Comparison of ENCODE assay signal across 7 cellular contexts in genomic region chr13:107211073-107211472, GRCh38.
A peak's percentile ranks its signal among the peaks of the same experiment; 100 is the strongest.
DNase-seq lines count a peak whose midpoint lies in the region; FAIRE-seq and TF ChIP-seq lines count a peak whose summit lies in the region.

No MANE protein-coding gene starts in this region.

- peak; percentile 67 for DNase-seq in GM12865 (ENCODE audit: low read depth)
- DNase-seq in H54 (ENCODE audit: insufficient read length, low spot score) = peak; percentile 66
- peak; percentile 32 for DNase-seq in activated naive CD4-positive, alpha-beta T cell treated with Interleukin-2 at 50 U/mL for 16 hours
- peak; percentile 83 for DNase-seq in globus pallidus (ENCODE audit: low spot score)
- DNase-seq in pons (ENCODE audit: low spot score) = peak; percentile 91

- TF ChIP-seq CTCF in GM12865 (IDR thresholded peaks at IDR 0.05; ENCODE audit: insufficient read depth, low read depth, low read length, missing control alignments) (peak; percentile 85), KMS-11 (conservative IDR thresholded peaks at IDR 0.05; ENCODE audit: low read depth, low read length) (peak; percentile 73), OCI-LY1 (IDR thresholded peaks at IDR 0.05; ENCODE audit: low read length) (peak; percentile 96)

- no peaks in the 10 kb centered on the region for H3K79me2 ChIP-seq in KMS-11 (ENCODE audit: insufficient read depth, low read depth)
- no peaks in the 10 kb centered on the region for H3K79me2 ChIP-seq in OCI-LY1 (ENCODE audit: insufficient read depth, low read length)

- H3K36me3 ChIP-seq in KMS-11 (ENCODE audit: insufficient read depth) (no peaks in the 10 kb centered on the region), OCI-LY1 (ENCODE audit: insufficient read depth, low read length) (no peaks in the 10 kb centered on the region)

- H3F3A ChIP-seq in OCI-LY1 (ENCODE audit: insufficient read depth, low read length) = no peaks in the 10 kb centered on the region

- H3K9ac ChIP-seq in KMS-11 (no peak overlapping the region), OCI-LY1 (ENCODE audit: low read length) (no peak overlapping the region)

- no peak for TF ChIP-seq POLR2A in H54 (IDR thresholded peaks at IDR 0.05; ENCODE audit: low read depth, low read length)

- H2AFZ ChIP-seq in KMS-11 (ENCODE audit: low read depth) = no peak overlapping the region
- H2AFZ ChIP-seq in OCI-LY1 (ENCODE audit: low read length) = no peak overlapping the region

- H3K27me3 ChIP-seq in KMS-11 (ENCODE audit: insufficient read depth, low read depth) (no peaks in the 10 kb centered on the region), OCI-LY1 (ENCODE audit: insufficient read depth, low read length) (no peaks in the 10 kb centered on the region; the same call in 1 of the 2 replicates)

- H3K27ac ChIP-seq in KMS-11 = no peak overlapping the region
- H3K27ac ChIP-seq in OCI-LY1 (ENCODE audit: low read depth, low read length, poor library complexity, severe bottlenecking) = no peak overlapping the region

- peak; percentile 100 for FAIRE-seq in H54 (lab: Jason Lieb, UNC)

- H3K4me3 ChIP-seq in GM12865 (ENCODE audit: low read depth, low read length) (no peak overlapping the region), KMS-11 (IDR thresholded peaks at IDR 0.05; ENCODE audit: insufficient read depth, low read depth, low read length) (no peak overlapping the region), OCI-LY1 (ENCODE audit: low read depth, low read length, poor library complexity, severe bottlenecking) (no peak overlapping the region)

- H4K20me1 ChIP-seq in KMS-11 (ENCODE audit: insufficient read depth) (no peaks in the 10 kb centered on the region), OCI-LY1 (ENCODE audit: insufficient read depth, low read length) (no peaks in the 10 kb centered on the region)

- no peaks in the 10 kb centered on the region for H3K9me2 ChIP-seq in OCI-LY1 (ENCODE audit: low read depth, low read length)

- H3K9me3 ChIP-seq in OCI-LY1 (ENCODE audit: low read length) = no peaks in the 10 kb centered on the region

- H3K4me2 ChIP-seq in KMS-11 (no peak overlapping the region), OCI-LY1 (ENCODE audit: low read length) (no peak overlapping the region)

- H3K4me1 ChIP-seq in KMS-11 (ENCODE audit: low read depth, poor library complexity, severe bottlenecking) = no peaks in the 10 kb centered on the region
- no peaks in the 10 kb centered on the region for H3K4me1 ChIP-seq in OCI-LY1 (ENCODE audit: insufficient read depth, low read length, severe bottlenecking)

Comparison
In these comparisons a context has a peak if more than half of its experiments do, and no peak if none do; other contexts are left out.
1. DNase-seq: peak in every context shown above with its lines; median percentile 91 in pons; 83 in globus pallidus; 67 in GM12865; 66 in H54; 32 in activated naive CD4-positive, alpha-beta T cell treated with Interleukin-2 at 50 U/mL for 16 hours.